11 cellular contexts compared by ENCODE assay signal in the genomic region with DNA sequence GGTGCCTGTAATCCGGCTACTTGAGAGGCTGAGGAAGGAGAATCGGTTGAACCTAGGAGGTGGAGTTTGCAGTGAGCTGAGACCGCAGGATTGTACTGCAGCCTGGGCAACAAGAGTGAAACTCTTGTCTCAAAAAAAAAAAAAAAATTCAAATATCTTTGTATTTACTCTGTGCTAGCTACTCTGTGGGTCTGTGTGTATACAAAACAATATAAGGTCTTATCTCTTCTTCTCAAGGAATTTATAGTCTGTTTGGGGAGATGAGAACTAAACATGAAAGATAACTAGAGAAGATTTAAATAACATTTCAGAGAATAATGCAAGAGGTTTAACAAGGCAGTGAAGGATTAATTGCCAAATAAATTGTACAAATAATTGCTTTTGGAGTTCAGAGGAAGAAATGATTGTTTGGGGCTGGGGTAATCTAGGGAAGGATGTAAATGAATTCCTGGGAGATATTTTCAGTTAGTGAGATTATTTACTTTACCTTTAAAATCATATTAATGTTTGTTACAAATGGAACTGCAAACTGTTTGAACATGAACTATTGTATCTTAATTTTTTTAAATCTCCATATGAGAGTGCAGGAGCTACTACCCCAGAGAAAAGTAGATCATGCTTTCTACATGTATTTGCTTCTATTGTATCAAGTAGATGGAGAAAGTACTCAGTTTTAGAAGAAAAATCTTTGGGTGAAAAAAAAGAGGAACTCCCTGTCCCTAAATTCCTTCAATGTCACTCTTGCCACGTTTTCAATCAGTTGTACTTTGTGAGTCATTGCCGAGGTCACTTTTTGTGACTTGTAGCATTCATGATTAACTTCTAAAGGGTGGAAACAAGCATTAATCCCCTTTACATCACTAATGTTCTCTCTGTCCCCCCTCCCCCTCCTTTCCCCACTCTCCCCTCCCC. TPM values are rescaled to one million over a fixed set of nuclear protein-coding genes. Genes with fewer than 3 reads are reported as not detected.
DNase-seq lines count a peak whose midpoint lies in the region; ATAC-seq and TF ChIP-seq lines count a peak whose summit lies in the region.
"Had no signal": no experiment of that assay in that cellular context is flagged by ENCODE, and none has a peak within 500 bp of the region (broad histone marks: within the 10 kb centered on the region; RNA-seq: fewer than 3 reads in every experiment).

No MANE protein-coding gene starts in this region.

- H3K79me2 ChIP-seq in DOHH2 (ENCODE audit: control insufficient read depth, low read length): peaks cover 99% of the 10 kb centered on the region

- H3K4me1 ChIP-seq in DOHH2 (ENCODE audit: control insufficient read depth, low read length) (peaks cover 93% of the 10 kb centered on the region), neutrophil (ENCODE audit: control insufficient read depth in 1 of 2, insufficient read depth in 1 of 2, low read depth in 1 of 2, low read length in 1 of 2) (no peaks in the 10 kb centered on the region), BE2C (no peaks in the 10 kb centered on the region)

- no peaks in the 10 kb centered on the region for H3K27me3 Mint-ChIP-seq in activated CD8-positive, alpha-beta T cell treated with anti-CD3 and anti-CD28 coated beads, Interleukin-2, amount 10 ng/mL, durations not matched to agents 7 days and 5 days (ENCODE audit: low read depth)

- no peaks in the 10 kb centered on the region for H3K9me2 ChIP-seq in DOHH2 (replicated peaks; ENCODE audit: control insufficient read depth, low read length)

- ATAC-seq in activated CD8-positive, alpha-beta T cell treated with anti-CD3 and anti-CD28 coated beads, Interleukin-2, amount 10 ng/mL, durations not matched to agents 7 days and 5 days: no peak
- ATAC-seq: gastrocnemius medialis had no signal

- H4K20me1 ChIP-seq in DOHH2 (ENCODE audit: control insufficient read depth, insufficient read depth, low read depth, low read length): peaks cover 52% of the 10 kb centered on the region

- H3K36me3 ChIP-seq in DOHH2 (ENCODE audit: control insufficient read depth, low read length): peaks cover 72% of the 10 kb centered on the region
- no peaks in the 10 kb centered on the region for H3K36me3 ChIP-seq in neutrophil
- no peaks in the 10 kb centered on the region for H3K36me3 ChIP-seq in BE2C
- H3K36me3 ChIP-seq: gastrocnemius medialis had no signal

- DNase-seq in M059J (ENCODE audit: low read depth): peak; percentile 78
- DNase-seq in activated CD8-positive, alpha-beta T cell treated with anti-CD3 and anti-CD28 coated beads, Interleukin-2, amount 10 ng/mL, durations not matched to agents 7 days and 5 days: no peak
- DNase-seq in DMS153 (lab: John Stamatoyannopoulos, UW): no peak
- DNase-seq in D341Med (ENCODE audit: low spot score): no peak
- DNase-seq in stimulated activated CD4-positive, alpha-beta T cell treated with anti-CD3 and anti-CD28 coated beads, Interleukin-2, amount 100 ng/mL, for 24 hours: no peak
- no peak for DNase-seq in BE2C
- DNase-seq: gastrocnemius medialis, NCI-H1436 treated with DMSO at 0.1 percent for 48 hours, occipital lobe had no signal

- peaks cover 39% of the 10 kb centered on the region for H3F3A ChIP-seq in DOHH2 (ENCODE audit: control insufficient read depth, insufficient read depth)

- H3K27ac ChIP-seq in DOHH2 (ENCODE audit: low read depth, low read length): peak overlapping the region; percentile 25
- H3K27ac ChIP-seq in neutrophil: peak overlapping the region; percentile 12
- H3K27ac ChIP-seq: gastrocnemius medialis had no signal

- H3K27me3 ChIP-seq in DOHH2 (ENCODE audit: control insufficient read depth, low read length): no peaks in the 10 kb centered on the region
- no peaks in the 10 kb centered on the region for H3K27me3 ChIP-seq in neutrophil
- no peaks in the 10 kb centered on the region for H3K27me3 ChIP-seq in BE2C
- H3K27me3 ChIP-seq: gastrocnemius medialis had no signal

- POLR2A ChIA-PET in activated CD8-positive, alpha-beta T cell treated with anti-CD3 and anti-CD28 coated beads, Interleukin-2, amount 10 ng/mL, durations not matched to agents 7 days and 5 days (lab: Charles Lee): no interaction called here

- no peak overlapping the region for H3K4me3 Mint-ChIP-seq in activated CD8-positive, alpha-beta T cell treated with anti-CD3 and anti-CD28 coated beads, Interleukin-2, amount 10 ng/mL, durations not matched to agents 7 days and 5 days

- no peaks in the 10 kb centered on the region for H3K9me3 Mint-ChIP-seq in activated CD8-positive, alpha-beta T cell treated with anti-CD3 and anti-CD28 coated beads, Interleukin-2, amount 10 ng/mL, durations not matched to agents 7 days and 5 days (ENCODE audit: insufficient read depth)

- H3K4me2 ChIP-seq in DOHH2 (ENCODE audit: low read length): peak overlapping the region; percentile 32

- CTCF ChIA-PET in activated CD8-positive, alpha-beta T cell treated with anti-CD3 and anti-CD28 coated beads, Interleukin-2, amount 10 ng/mL, durations not matched to agents 7 days and 5 days (lab: Charles Lee): interaction anchor here (1.1 to 2.4 kb wide), 2 partner anchors 13 to 156 kb away, joined by 3 to 12 read pairs; no protein-coding TSS in a partner anchor

- peaks cover 28% of the 10 kb centered on the region for H3K36me3 Mint-ChIP-seq in activated CD8-positive, alpha-beta T cell treated with anti-CD3 and anti-CD28 coated beads, Interleukin-2, amount 10 ng/mL, durations not matched to agents 7 days and 5 days (ENCODE audit: low read depth)

- peaks cover 55% of the 10 kb centered on the region for H3K4me1 Mint-ChIP-seq in activated CD8-positive, alpha-beta T cell treated with anti-CD3 and anti-CD28 coated beads, Interleukin-2, amount 10 ng/mL, durations not matched to agents 7 days and 5 days (ENCODE audit: low read depth)

- H3K9me3 ChIP-seq in DOHH2 (ENCODE audit: control insufficient read depth, insufficient read depth, low read length) (no peaks in the 10 kb centered on the region), neutrophil (no peaks in the 10 kb centered on the region), BE2C (no peaks in the 10 kb centered on the region)
- H3K9me3 ChIP-seq: gastrocnemius medialis had no signal

- no peak overlapping the region for H3K4me3 ChIP-seq in DOHH2 (ENCODE audit: low read length)
- H3K4me3 ChIP-seq in neutrophil (ENCODE audit: low read depth in 1 of 2, low read length in 1 of 2): no peak overlapping the region
- no peak overlapping the region for H3K4me3 ChIP-seq in BE2C (ENCODE audit: low read depth, low read length)
- H3K4me3 ChIP-seq: gastrocnemius medialis had no signal

- no peak for TF ChIP-seq CTCF in DOHH2 (IDR thresholded peaks at IDR 0.05; ENCODE audit: low read depth, low read length, poor library complexity, severe bottlenecking)
- TF ChIP-seq CTCF in neutrophil (IDR thresholded peaks at IDR 0.05): no peak
- no peak for TF ChIP-seq CTCF in BE2C (IDR thresholded peaks at IDR 0.05; ENCODE audit: low read depth, low read length)

- peak overlapping the region; percentile 3 for H3K27ac Mint-ChIP-seq in activated CD8-positive, alpha-beta T cell treated with anti-CD3 and anti-CD28 coated beads, Interleukin-2, amount 10 ng/mL, durations not matched to agents 7 days and 5 days

RNA-seq across cellular contexts. Expression of a gene that starts 39.0 kb away (rescaled TPM):
- total RNA-seq in M059J (2014; rRNA removed; shearing (Covaris generic)): 23.4 and 35.6 TPM in 2 replicates
- total RNA-seq in activated CD8-positive, alpha-beta T cell treated with anti-CD3 and anti-CD28 coated beads, Interleukin-2, amount 10 ng/mL, durations not matched to agents 7 days and 5 days: 10 to 100 TPM; 57.4 to 60.1 TPM
- polyA plus RNA-seq in BE2C (2012; ENCODE audit: insufficient read depth, insufficient read length, low read depth): 8.5 TPM
